ENCODE assay signal across 10 cellular contexts in the genomic region with DNA sequence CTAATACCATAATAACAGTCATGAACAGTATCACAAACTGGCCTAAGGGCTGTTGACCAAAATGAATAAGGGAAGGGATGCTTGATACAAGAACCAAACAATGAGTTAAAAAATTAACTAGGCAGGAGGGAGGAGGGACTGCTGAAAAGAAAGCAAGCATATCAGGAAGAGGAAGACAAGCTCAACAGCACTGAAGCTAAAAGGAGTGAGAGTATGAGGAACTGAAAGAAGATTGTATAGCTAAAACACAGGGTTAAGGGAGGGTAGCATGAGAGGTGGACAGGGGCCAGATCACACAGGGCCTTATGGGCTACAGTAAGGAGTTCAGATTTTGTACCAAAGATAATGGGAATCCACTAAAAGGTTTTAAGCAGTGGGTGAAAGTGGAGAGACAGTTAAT.
DNase-seq lines count a peak whose midpoint lies in the region; ATAC-seq, FAIRE-seq and TF ChIP-seq lines count a peak whose summit lies in the region.
"Had no signal": no experiment of that assay in that cellular context is flagged by ENCODE, and none has a peak within 500 bp of the region (broad histone marks: within the 10 kb centered on the region; RNA-seq: fewer than 3 reads in every experiment).

No MANE protein-coding gene starts in this region.

- peak overlapping the region; percentile 87 for H2AFZ ChIP-seq in SU-DHL-6 (ENCODE audit: low read depth, low read length, severe bottlenecking)

- no peaks in the 10 kb centered on the region for H3K79me2 ChIP-seq in SU-DHL-6 (ENCODE audit: insufficient read depth, low read length)

- TF ChIP-seq CTCF in GM12865 (IDR thresholded peaks at IDR 0.05; ENCODE audit: insufficient read depth, low read depth, low read length, missing control alignments) (no peak), SU-DHL-6 (IDR thresholded peaks at IDR 0.05; ENCODE audit: insufficient read depth, low read length, poor library complexity, severe bottlenecking) (no peak)

- peak; percentile 98 for ATAC-seq in GM19467 (IDR thresholded peaks at IDR 0.05; ENCODE audit: unreplicated experiment)
- ATAC-seq in HG03135 (IDR thresholded peaks at IDR 0.05; ENCODE audit: unreplicated experiment) = peak; percentile 99
- ATAC-seq: foreskin keratinocyte had no signal

- peak overlapping the region; percentile 69 for H3K27ac ChIP-seq in SU-DHL-6 (ENCODE audit: low read depth, low read length)
- H3K27ac ChIP-seq: foreskin keratinocyte, pancreas had no signal

- H3F3A ChIP-seq in SU-DHL-6 (ENCODE audit: insufficient read depth) = no peaks in the 10 kb centered on the region

- H3K36me3 ChIP-seq in SU-DHL-6 (ENCODE audit: low read length) = no peaks in the 10 kb centered on the region
- H3K36me3 ChIP-seq: pancreas had no signal

- H3K9me3 ChIP-seq in SU-DHL-6 (ENCODE audit: insufficient read depth, low read length) = no peaks in the 10 kb centered on the region
- H3K9me3 ChIP-seq: pancreas had no signal

- no peak overlapping the region; the same call in 1 of the 2 replicates for H3K9ac ChIP-seq in SU-DHL-6 (ENCODE audit: low read length)

- no peaks in the 10 kb centered on the region for H4K20me1 ChIP-seq in SU-DHL-6 (ENCODE audit: low read depth, low read length)

- H3K27me3 ChIP-seq in SU-DHL-6 (ENCODE audit: low read length) = no peaks in the 10 kb centered on the region
- H3K27me3 ChIP-seq: foreskin keratinocyte, pancreas had no signal

- no peak overlapping the region for H3K4me3 ChIP-seq in GM12865 (ENCODE audit: low read depth, low read length)
- H3K4me3 ChIP-seq in SU-DHL-6 (ENCODE audit: insufficient read depth, low read length, poor library complexity, severe bottlenecking) = peak overlapping the region; percentile 13
- H3K4me3 ChIP-seq: pancreas had no signal

- peak overlapping the region; percentile 52 for H3K4me2 ChIP-seq in SU-DHL-6 (ENCODE audit: low read depth, low read length, poor library complexity, severe bottlenecking)

- FAIRE-seq in HTR-8/SVneo (lab: Jason Lieb, UNC) = no peak
- FAIRE-seq: pancreas had no signal

- peak; percentile 64 for DNase-seq in GM12865 (ENCODE audit: low read depth)
- no peak for DNase-seq in activated effector memory CD4-positive, alpha-beta T cell treated with anti-CD3 and anti-CD28 coated beads, Interleukin-2, amount 50 U/mL, for 16 hours
- no peak for DNase-seq in amygdala (lab: John Stamatoyannopoulos, UW)
- DNase-seq in DMS153 treated with DMSO at 0.1 percent for 48 hours (lab: John Stamatoyannopoulos, UW; ENCODE audit: unreplicated experiment) = no peak
- no peak for DNase-seq in HTR-8/SVneo (ENCODE audit: insufficient read length, low spot score)
- DNase-seq: foreskin keratinocyte, pancreas had no signal

- H3K9me2 ChIP-seq in SU-DHL-6 (replicated peaks; ENCODE audit: insufficient read depth, low read length) = no peaks in the 10 kb centered on the region
